2 cellular contexts compared by ENCODE assay signal in the genomic region with DNA sequence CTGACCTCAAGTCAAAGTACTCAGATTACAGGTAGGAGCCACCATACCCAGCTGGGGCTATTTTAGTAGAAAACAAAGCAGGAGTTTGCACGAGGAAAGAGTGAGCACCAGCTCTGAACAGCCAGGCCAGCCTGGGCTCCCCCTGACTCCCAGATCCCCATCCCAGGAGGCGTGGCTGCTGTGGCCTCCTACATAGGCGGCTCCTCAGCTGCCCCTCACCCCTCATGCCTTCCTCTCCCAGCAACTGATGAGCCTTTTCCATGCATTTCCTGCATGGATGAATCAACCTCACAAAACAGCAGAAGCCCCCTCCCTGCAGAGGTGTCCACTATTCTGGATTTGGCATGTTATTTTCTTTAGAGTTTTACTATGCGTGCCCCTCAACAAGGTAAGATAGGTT.
TF ChIP-seq lines count a peak whose summit lies in the region.

No MANE protein-coding gene starts in this region.

TF ChIP-seq in A549, 52 proteins besides CTCF, POLR2A, EP300 and RAD21:
- peak; percentile 74 for TF ChIP-seq RFX5 (IDR thresholded peaks at IDR 0.05)
- TF ChIP-seq RARB (CRISPR knock-in tag; IDR thresholded peaks at IDR 0.05), result no peak

TF ChIP-seq in HCT116, 20 proteins besides CTCF, POLR2A, EP300 and RAD21:
- TF ChIP-seq EZH2 (IDR thresholded peaks at IDR 0.05) (no peak), SIN3A (IDR thresholded peaks at IDR 0.05; ENCODE audit: low read depth) (no peak), POLR2AphosphoS5 (IDR thresholded peaks at IDR 0.05; ENCODE audit: low read depth, low read length) (no peak), JUND (IDR thresholded peaks at IDR 0.05) (no peak), CEBPB (IDR thresholded peaks at IDR 0.05; ENCODE audit: low read depth) (no peak), SRF (IDR thresholded peaks at IDR 0.05; ENCODE audit: low read depth) (no peak), EZH2phosphoT487 (IDR thresholded peaks at IDR 0.05; ENCODE audit: borderline replicate concordance) (no peak), YY1 (IDR thresholded peaks at IDR 0.05; ENCODE audit: extremely low read depth, insufficient replicate concordance, low read depth, low read length) (no peak), SP1 (IDR thresholded peaks at IDR 0.05; ENCODE audit: low read depth) (no peak)
- TF ChIP-seq, protein P1, sequence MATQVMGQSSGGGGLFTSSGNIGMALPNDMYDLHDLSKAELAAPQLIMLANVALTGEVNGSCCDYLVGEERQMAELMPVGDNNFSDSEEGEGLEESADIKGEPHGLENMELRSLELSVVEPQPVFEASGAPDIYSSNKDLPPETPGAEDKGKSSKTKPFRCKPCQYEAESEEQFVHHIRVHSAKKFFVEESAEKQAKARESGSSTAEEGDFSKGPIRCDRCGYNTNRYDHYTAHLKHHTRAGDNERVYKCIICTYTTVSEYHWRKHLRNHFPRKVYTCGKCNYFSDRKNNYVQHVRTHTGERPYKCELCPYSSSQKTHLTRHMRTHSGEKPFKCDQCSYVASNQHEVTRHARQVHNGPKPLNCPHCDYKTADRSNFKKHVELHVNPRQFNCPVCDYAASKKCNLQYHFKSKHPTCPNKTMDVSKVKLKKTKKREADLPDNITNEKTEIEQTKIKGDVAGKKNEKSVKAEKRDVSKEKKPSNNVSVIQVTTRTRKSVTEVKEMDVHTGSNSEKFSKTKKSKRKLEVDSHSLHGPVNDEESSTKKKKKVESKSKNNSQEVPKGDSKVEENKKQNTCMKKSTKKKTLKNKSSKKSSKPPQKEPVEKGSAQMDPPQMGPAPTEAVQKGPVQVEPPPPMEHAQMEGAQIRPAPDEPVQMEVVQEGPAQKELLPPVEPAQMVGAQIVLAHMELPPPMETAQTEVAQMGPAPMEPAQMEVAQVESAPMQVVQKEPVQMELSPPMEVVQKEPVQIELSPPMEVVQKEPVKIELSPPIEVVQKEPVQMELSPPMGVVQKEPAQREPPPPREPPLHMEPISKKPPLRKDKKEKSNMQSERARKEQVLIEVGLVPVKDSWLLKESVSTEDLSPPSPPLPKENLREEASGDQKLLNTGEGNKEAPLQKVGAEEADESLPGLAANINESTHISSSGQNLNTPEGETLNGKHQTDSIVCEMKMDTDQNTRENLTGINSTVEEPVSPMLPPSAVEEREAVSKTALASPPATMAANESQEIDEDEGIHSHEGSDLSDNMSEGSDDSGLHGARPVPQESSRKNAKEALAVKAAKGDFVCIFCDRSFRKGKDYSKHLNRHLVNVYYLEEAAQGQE (IDR thresholded peaks at IDR 0.05; ENCODE audit: low read depth), result no peak
- TF ChIP-seq, protein P2, sequence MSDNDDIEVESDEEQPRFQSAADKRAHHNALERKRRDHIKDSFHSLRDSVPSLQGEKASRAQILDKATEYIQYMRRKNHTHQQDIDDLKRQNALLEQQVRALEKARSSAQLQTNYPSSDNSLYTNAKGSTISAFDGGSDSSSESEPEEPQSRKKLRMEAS (IDR thresholded peaks at IDR 0.05), result no peak
- TF ChIP-seq, protein P3, sequence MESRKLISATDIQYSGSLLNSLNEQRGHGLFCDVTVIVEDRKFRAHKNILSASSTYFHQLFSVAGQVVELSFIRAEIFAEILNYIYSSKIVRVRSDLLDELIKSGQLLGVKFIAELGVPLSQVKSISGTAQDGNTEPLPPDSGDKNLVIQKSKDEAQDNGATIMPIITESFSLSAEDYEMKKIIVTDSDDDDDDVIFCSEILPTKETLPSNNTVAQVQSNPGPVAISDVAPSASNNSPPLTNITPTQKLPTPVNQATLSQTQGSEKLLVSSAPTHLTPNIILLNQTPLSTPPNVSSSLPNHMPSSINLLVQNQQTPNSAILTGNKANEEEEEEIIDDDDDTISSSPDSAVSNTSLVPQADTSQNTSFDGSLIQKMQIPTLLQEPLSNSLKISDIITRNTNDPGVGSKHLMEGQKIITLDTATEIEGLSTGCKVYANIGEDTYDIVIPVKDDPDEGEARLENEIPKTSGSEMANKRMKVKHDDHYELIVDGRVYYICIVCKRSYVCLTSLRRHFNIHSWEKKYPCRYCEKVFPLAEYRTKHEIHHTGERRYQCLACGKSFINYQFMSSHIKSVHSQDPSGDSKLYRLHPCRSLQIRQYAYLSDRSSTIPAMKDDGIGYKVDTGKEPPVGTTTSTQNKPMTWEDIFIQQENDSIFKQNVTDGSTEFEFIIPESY (IDR thresholded peaks at IDR 0.05; ENCODE audit: extremely low read depth, insufficient replicate concordance, low read length), result no peak
TF ChIP-seq in HCT116: peak in this region for 0.
